In the genomic region with DNA sequence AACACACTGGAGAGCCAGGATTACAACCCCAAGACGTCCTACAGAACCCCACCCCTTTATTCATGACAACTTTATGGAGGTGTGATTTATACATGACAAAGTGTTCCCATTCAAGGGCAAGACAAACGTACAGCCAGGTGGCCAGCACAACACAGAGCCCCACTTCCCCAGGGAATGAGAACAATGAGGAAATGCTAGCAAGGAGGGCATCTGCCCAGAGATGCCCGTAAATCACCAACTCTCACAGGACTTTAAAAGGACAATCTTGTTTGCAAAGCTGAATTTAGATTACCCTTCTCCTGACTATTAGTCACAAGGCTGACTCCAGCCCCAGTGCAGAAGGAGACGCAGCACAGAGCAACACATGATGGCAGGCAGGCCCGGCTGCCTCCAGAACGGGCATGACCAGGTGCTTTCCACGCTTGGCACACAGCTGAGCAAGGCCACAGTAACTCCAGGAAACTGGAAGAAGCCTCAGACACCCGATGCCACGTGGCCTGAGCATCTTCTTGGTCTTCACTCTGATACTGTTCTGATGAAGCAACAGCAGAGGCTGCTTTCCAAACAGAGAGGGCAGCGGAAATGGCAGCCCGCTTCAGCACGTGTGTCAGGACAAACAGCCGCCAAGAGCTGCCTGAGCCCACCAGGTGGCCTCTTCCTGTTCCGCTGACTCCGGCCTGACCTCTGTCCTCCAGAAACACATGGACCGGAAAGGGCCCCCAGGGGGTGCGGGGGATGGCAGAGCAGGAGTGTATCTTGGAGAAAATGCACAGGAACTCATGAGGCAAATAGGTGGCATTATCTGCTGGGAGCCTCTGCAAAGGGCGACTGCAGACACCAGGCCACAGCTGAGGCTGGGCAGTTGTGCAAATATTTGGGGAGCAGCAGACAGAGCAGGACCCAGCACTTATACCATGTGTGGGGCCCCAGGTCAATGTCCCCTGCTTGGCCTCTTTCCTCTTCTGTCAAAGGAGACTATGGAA, we compare ENCODE assay signal across 1 cellular context.
TF ChIP-seq lines count a peak whose summit lies in the region.

No MANE protein-coding gene starts in this region.

TF ChIP-seq in HepG2, 621 proteins besides CTCF, POLR2A, EP300 and RAD21 (continued from another document and continues in another):
- TF ChIP-seq AKAP8 (CRISPR knock-in tag; IDR thresholded peaks at IDR 0.05) (no peak), RXRA (CRISPR knock-in tag; IDR thresholded peaks at IDR 0.05) (peak; percentile 71), ZNF768 (CRISPR knock-in tag; IDR thresholded peaks at IDR 0.05) (peak; percentile 89), FOXA1 (IDR thresholded peaks at IDR 0.05) (no peak), FOXA1 (CRISPR knock-in tag; IDR thresholded peaks at IDR 0.05) (no peak), PHF8 (CRISPR knock-in tag; IDR thresholded peaks at IDR 0.05) (no peak), HNF4A (CRISPR knock-in tag; IDR thresholded peaks at IDR 0.05) (peak; percentile 33; the same call in 1 of the 2 replicates), ZBTB7B (CRISPR knock-in tag; IDR thresholded peaks at IDR 0.05) (0 out of 2 replicates have a peak, but pooled peaks have one; percentile 49), MIER2 (CRISPR knock-in tag; IDR thresholded peaks at IDR 0.05) (peak; percentile 29; the same call in 1 of the 2 replicates), SOX6 (IDR thresholded peaks at IDR 0.05) (no peak), SOX6 (CRISPR knock-in tag; IDR thresholded peaks at IDR 0.05) (peak; percentile 53), ZMYM3 (CRISPR knock-in tag; IDR thresholded peaks at IDR 0.05) (peak; percentile 55; the same call in 1 of the 2 replicates), ZNF644 (CRISPR knock-in tag; IDR thresholded peaks at IDR 0.05; ENCODE audit: low read depth) (0 out of 2 replicates have a peak, but pooled peaks have one; percentile 8), FLYWCH1 (CRISPR knock-in tag; IDR thresholded peaks at IDR 0.05) (no peak), HNF4G (IDR thresholded peaks at IDR 0.05; ENCODE audit: borderline replicate concordance, low read depth, low read length) (0 out of 2 replicates have a peak, but pooled peaks have one; percentile 19), HNF4G (CRISPR knock-in tag; IDR thresholded peaks at IDR 0.05; ENCODE audit: borderline replicate concordance, low read depth) (no peak), NR2F6 (IDR thresholded peaks at IDR 0.05) (0 out of 2 replicates have a peak, but pooled peaks have one; percentile 51), NR2F6 (CRISPR knock-in tag; IDR thresholded peaks at IDR 0.05) (peak; percentile 60; the same call in 1 of the 2 replicates), NFYC (CRISPR knock-in tag; IDR thresholded peaks at IDR 0.05) (no peak), ZNF703 (CRISPR knock-in tag; IDR thresholded peaks at IDR 0.05; ENCODE audit: borderline replicate concordance) (no peak), KDM6A (CRISPR knock-in tag; IDR thresholded peaks at IDR 0.05; ENCODE audit: low read depth) (0 out of 2 replicates have a peak, but pooled peaks have one; percentile 11), RBFOX2 (IDR thresholded peaks at IDR 0.05; ENCODE audit: low read depth, low read length) (no peak), PPARG (CRISPR knock-in tag; conservative IDR thresholded peaks at IDR 0.05) (peak; percentile 51; the same call in 1 of the 2 replicates), ZNF180 (CRISPR knock-in tag; IDR thresholded peaks at IDR 0.05; ENCODE audit: borderline replicate concordance, low read depth) (no peak), ZMYM4 (CRISPR knock-in tag; IDR thresholded peaks at IDR 0.05) (0 out of 2 replicates have a peak, but pooled peaks have one; percentile 18), ARID2 (CRISPR knock-in tag; IDR thresholded peaks at IDR 0.05; ENCODE audit: borderline replicate concordance) (no peak), TCF12 (IDR thresholded peaks at IDR 0.05) (no peak), TCF12 (CRISPR knock-in tag; IDR thresholded peaks at IDR 0.05) (0 out of 2 replicates have a peak, but pooled peaks have one; percentile 39), ZNF788 (CRISPR knock-in tag; IDR thresholded peaks at IDR 0.05; ENCODE audit: borderline replicate concordance) (peak; percentile 23; the same call in 1 of the 2 replicates), SP4 (CRISPR knock-in tag; IDR thresholded peaks at IDR 0.05) (no peak), ELF4 (CRISPR knock-in tag; IDR thresholded peaks at IDR 0.05; ENCODE audit: borderline replicate concordance) (no peak), SALL1 (CRISPR knock-in tag; IDR thresholded peaks at IDR 0.05) (peak; percentile 37; the same call in 1 of the 2 replicates), EHMT2 (IDR thresholded peaks at IDR 0.05; ENCODE audit: borderline replicate concordance, low read depth, low read length) (peak; percentile 51; the same call in 1 of the 2 replicates), ETV5 (CRISPR knock-in tag; IDR thresholded peaks at IDR 0.05; ENCODE audit: borderline replicate concordance) (peak; percentile 82)
- TF ChIP-seq, protein P1, sequence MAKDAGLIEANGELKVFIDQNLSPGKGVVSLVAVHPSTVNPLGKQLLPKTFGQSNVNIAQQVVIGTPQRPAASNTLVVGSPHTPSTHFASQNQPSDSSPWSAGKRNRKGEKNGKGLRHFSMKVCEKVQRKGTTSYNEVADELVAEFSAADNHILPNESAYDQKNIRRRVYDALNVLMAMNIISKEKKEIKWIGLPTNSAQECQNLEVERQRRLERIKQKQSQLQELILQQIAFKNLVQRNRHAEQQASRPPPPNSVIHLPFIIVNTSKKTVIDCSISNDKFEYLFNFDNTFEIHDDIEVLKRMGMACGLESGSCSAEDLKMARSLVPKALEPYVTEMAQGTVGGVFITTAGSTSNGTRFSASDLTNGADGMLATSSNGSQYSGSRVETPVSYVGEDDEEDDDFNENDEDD (CRISPR knock-in tag; IDR thresholded peaks at IDR 0.05; ENCODE audit: borderline replicate concordance): peak; percentile 74; the same call in 1 of the 2 replicates
- TF ChIP-seq, protein P2, sequence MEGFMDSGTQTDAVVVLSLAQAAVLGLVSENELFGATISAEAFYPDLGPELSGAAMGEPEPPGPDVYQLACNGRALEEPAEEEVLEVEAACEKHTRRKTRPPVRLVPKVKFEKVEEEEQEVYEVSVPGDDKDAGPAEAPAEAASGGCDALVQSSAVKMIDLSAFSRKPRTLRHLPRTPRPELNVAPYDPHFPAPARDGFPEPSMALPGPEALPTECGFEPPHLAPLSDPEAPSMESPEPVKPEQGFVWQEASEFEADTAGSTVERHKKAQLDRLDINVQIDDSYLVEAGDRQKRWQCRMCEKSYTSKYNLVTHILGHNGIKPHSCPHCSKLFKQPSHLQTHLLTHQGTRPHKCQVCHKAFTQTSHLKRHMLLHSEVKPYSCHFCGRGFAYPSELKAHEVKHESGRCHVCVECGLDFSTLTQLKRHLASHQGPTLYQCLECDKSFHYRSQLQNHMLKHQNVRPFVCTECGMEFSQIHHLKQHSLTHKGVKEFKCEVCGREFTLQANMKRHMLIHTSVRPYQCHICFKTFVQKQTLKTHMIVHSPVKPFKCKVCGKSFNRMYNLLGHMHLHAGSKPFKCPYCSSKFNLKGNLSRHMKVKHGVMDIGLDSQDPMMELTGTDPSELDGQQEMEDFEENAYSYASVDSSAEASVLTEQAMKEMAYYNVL (CRISPR knock-in tag; IDR thresholded peaks at IDR 0.05; ENCODE audit: borderline replicate concordance): no peak; the same call in 1 of the 2 replicates
- TF ChIP-seq, protein P3, sequence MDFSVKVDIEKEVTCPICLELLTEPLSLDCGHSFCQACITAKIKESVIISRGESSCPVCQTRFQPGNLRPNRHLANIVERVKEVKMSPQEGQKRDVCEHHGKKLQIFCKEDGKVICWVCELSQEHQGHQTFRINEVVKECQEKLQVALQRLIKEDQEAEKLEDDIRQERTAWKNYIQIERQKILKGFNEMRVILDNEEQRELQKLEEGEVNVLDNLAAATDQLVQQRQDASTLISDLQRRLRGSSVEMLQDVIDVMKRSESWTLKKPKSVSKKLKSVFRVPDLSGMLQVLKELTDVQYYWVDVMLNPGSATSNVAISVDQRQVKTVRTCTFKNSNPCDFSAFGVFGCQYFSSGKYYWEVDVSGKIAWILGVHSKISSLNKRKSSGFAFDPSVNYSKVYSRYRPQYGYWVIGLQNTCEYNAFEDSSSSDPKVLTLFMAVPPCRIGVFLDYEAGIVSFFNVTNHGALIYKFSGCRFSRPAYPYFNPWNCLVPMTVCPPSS (IDR thresholded peaks at IDR 0.05): no peak
- TF ChIP-seq, protein P4, sequence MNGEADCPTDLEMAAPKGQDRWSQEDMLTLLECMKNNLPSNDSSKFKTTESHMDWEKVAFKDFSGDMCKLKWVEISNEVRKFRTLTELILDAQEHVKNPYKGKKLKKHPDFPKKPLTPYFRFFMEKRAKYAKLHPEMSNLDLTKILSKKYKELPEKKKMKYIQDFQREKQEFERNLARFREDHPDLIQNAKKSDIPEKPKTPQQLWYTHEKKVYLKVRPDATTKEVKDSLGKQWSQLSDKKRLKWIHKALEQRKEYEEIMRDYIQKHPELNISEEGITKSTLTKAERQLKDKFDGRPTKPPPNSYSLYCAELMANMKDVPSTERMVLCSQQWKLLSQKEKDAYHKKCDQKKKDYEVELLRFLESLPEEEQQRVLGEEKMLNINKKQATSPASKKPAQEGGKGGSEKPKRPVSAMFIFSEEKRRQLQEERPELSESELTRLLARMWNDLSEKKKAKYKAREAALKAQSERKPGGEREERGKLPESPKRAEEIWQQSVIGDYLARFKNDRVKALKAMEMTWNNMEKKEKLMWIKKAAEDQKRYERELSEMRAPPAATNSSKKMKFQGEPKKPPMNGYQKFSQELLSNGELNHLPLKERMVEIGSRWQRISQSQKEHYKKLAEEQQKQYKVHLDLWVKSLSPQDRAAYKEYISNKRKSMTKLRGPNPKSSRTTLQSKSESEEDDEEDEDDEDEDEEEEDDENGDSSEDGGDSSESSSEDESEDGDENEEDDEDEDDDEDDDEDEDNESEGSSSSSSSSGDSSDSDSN (CRISPR knock-in tag; IDR thresholded peaks at IDR 0.05): no peak
- TF ChIP-seq, protein P5, sequence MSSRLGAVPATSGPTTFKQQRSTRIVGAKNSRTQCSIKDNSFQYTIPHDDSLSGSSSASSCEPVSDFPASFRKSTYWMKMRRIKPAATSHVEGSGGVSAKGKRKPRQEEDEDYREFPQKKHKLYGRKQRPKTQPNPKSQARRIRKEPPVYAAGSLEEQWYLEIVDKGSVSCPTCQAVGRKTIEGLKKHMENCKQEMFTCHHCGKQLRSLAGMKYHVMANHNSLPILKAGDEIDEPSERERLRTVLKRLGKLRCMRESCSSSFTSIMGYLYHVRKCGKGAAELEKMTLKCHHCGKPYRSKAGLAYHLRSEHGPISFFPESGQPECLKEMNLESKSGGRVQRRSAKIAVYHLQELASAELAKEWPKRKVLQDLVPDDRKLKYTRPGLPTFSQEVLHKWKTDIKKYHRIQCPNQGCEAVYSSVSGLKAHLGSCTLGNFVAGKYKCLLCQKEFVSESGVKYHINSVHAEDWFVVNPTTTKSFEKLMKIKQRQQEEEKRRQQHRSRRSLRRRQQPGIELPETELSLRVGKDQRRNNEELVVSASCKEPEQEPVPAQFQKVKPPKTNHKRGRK (CRISPR knock-in tag; IDR thresholded peaks at IDR 0.05): peak; percentile 23; the same call in 1 of the 2 replicates
- TF ChIP-seq, protein P6, sequence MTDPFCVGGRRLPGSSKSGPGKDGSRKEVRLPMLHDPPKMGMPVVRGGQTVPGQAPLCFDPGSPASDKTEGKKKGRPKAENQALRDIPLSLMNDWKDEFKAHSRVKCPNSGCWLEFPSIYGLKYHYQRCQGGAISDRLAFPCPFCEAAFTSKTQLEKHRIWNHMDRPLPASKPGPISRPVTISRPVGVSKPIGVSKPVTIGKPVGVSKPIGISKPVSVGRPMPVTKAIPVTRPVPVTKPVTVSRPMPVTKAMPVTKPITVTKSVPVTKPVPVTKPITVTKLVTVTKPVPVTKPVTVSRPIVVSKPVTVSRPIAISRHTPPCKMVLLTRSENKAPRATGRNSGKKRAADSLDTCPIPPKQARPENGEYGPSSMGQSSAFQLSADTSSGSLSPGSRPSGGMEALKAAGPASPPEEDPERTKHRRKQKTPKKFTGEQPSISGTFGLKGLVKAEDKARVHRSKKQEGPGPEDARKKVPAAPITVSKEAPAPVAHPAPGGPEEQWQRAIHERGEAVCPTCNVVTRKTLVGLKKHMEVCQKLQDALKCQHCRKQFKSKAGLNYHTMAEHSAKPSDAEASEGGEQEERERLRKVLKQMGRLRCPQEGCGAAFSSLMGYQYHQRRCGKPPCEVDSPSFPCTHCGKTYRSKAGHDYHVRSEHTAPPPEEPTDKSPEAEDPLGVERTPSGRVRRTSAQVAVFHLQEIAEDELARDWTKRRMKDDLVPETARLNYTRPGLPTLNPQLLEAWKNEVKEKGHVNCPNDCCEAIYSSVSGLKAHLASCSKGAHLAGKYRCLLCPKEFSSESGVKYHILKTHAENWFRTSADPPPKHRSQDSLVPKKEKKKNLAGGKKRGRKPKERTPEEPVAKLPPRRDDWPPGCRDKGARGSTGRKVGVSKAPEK (CRISPR knock-in tag; IDR thresholded peaks at IDR 0.05; ENCODE audit: borderline replicate concordance): no peak
- TF ChIP-seq, protein P7, sequence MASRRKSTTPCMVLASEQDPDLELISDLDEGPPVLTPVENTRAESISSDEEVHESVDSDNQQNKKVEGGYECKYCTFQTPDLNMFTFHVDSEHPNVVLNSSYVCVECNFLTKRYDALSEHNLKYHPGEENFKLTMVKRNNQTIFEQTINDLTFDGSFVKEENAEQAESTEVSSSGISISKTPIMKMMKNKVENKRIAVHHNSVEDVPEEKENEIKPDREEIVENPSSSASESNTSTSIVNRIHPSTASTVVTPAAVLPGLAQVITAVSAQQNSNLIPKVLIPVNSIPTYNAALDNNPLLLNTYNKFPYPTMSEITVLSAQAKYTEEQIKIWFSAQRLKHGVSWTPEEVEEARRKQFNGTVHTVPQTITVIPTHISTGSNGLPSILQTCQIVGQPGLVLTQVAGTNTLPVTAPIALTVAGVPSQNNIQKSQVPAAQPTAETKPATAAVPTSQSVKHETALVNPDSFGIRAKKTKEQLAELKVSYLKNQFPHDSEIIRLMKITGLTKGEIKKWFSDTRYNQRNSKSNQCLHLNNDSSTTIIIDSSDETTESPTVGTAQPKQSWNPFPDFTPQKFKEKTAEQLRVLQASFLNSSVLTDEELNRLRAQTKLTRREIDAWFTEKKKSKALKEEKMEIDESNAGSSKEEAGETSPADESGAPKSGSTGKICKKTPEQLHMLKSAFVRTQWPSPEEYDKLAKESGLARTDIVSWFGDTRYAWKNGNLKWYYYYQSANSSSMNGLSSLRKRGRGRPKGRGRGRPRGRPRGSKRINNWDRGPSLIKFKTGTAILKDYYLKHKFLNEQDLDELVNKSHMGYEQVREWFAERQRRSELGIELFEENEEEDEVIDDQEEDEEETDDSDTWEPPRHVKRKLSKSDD (CRISPR knock-in tag; IDR thresholded peaks at IDR 0.05; ENCODE audit: low read depth): no peak
- TF ChIP-seq, protein P8, sequence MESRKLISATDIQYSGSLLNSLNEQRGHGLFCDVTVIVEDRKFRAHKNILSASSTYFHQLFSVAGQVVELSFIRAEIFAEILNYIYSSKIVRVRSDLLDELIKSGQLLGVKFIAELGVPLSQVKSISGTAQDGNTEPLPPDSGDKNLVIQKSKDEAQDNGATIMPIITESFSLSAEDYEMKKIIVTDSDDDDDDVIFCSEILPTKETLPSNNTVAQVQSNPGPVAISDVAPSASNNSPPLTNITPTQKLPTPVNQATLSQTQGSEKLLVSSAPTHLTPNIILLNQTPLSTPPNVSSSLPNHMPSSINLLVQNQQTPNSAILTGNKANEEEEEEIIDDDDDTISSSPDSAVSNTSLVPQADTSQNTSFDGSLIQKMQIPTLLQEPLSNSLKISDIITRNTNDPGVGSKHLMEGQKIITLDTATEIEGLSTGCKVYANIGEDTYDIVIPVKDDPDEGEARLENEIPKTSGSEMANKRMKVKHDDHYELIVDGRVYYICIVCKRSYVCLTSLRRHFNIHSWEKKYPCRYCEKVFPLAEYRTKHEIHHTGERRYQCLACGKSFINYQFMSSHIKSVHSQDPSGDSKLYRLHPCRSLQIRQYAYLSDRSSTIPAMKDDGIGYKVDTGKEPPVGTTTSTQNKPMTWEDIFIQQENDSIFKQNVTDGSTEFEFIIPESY (CRISPR knock-in tag; IDR thresholded peaks at IDR 0.05): peak; percentile 18; the same call in 1 of the 2 replicates
